Comparison of ENCODE assay signal across 8 cellular contexts in the genomic region with DNA sequence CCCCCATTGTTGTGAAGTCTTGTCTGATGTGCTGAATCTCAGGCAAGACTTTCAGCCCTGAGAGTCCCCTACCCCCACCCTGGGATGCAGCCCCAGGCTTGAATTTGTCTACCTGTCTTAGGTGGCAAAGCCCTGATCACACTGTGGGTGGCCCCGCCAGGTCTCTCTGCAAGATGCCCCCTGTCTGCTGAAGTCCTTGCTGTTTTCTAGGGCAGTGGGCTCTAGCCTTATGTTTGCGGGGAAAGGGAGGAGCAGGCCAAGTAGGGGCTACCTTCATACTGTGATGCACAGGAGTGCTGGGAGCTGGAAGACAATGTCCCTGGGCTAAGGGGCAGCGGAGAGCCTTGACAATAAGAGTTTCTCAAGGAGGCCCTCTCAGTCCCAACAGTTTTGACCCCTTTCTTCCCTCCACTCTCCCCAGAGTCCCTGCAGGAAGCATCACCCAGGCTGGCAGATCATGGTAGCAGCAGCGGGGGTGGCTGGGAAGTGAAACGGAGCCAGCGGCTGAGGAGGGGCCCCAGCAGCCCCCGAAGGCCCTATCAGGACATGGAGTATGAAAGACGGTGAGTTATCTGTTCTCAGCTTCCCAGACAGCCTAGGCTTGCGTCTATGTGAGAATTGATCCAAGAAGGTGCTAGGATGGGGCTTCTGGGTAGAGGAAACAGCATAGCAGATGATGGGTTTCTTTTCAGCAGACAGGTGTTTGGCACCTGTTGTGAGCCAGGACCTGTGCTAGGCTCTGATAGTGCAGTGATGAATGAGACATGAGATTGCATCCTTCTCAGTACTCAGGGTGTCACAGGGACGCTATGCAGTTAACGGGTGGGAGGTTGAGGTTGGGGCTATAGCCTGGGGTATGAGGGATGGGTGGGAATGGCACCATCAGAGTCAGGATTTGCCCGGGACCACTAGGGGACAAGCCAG. TPM values are rescaled to one million over a fixed set of nuclear protein-coding genes. Genes with fewer than 3 reads are reported as not detected.
A peak's percentile ranks its signal among the peaks of the same experiment; 100 is the strongest.
DNase-seq lines count a peak whose midpoint lies in the region; ATAC-seq and TF ChIP-seq lines count a peak whose summit lies in the region.

No MANE protein-coding gene starts in this region.

- CTCF ChIA-PET in activated CD8-positive, alpha-beta T cell treated with anti-CD3 and anti-CD28 coated beads for 36 hours (lab: Charles Lee): interaction anchor here (1.1 kb wide), 1 partner anchor 116 kb away, joined by 3 read pairs; no protein-coding TSS in a partner anchor
- CTCF ChIA-PET in HEK293T (lab: Yijun Ruan, JAX): no interaction called here

- H3K27me3 ChIP-seq in gastroesophageal sphincter: no peaks in the 10 kb centered on the region

- H3K36me3 ChIP-seq in gastroesophageal sphincter: peaks cover 0 to 4% of the 10 kb centered on the region in 2 donors

- no peaks in the 10 kb centered on the region for H3K9me3 ChIP-seq in gastroesophageal sphincter

- peaks cover 62% of the 10 kb centered on the region for H3K36me3 Mint-ChIP-seq in activated T-cell treated with anti-CD3 and anti-CD28 coated beads, Interleukin-2, amount 50 U/mL, for 24 hours (ENCODE audit: low read depth)
- H3K36me3 Mint-ChIP-seq in activated CD8-positive, alpha-beta T cell treated with anti-CD3 and anti-CD28 coated beads for 36 hours (ENCODE audit: low read depth): peaks cover 34% of the 10 kb centered on the region

- POLR2A ChIA-PET in activated CD8-positive, alpha-beta T cell treated with anti-CD3 and anti-CD28 coated beads for 36 hours (lab: Charles Lee): no interaction called here
- POLR2A ChIA-PET in HEK293T (lab: Yijun Ruan, JAX): no interaction called here

- no peak for DNase-seq in activated T-cell treated with anti-CD3 and anti-CD28 coated beads, Interleukin-2, amount 50 U/mL, for 24 hours
- DNase-seq in activated T-cell treated with anti-CD3 and anti-CD28 coated beads for 4 hours (no peak), substantia nigra (lab: John Stamatoyannopoulos, UW) (no peak), cortex of kidney (lab: John Stamatoyannopoulos, UW) (no peak), HEK293T (ENCODE audit: extremely low spot score) (no peak)
- DNase-seq in activated CD8-positive, alpha-beta T cell treated with anti-CD3 and anti-CD28 coated beads for 36 hours: no peak

- H3K9me3 Mint-ChIP-seq in activated T-cell treated with anti-CD3 and anti-CD28 coated beads, Interleukin-2, amount 50 U/mL, for 24 hours: no peaks in the 10 kb centered on the region
- H3K9me3 Mint-ChIP-seq in activated CD8-positive, alpha-beta T cell treated with anti-CD3 and anti-CD28 coated beads for 36 hours: no peaks in the 10 kb centered on the region

- no peak for TF ChIP-seq POLR2A in gastroesophageal sphincter (IDR thresholded peaks at IDR 0.05)

- H3K27me3 Mint-ChIP-seq in activated T-cell treated with anti-CD3 and anti-CD28 coated beads, Interleukin-2, amount 50 U/mL, for 24 hours: peaks cover 23% of the 10 kb centered on the region
- no peaks in the 10 kb centered on the region for H3K27me3 Mint-ChIP-seq in activated CD8-positive, alpha-beta T cell treated with anti-CD3 and anti-CD28 coated beads for 36 hours

- H3K4me1 ChIP-seq in gastroesophageal sphincter: peaks cover 0 to 33% (median 0%) of the 10 kb centered on the region in 3 donors

- intact Hi-C loops in activated CD8-positive, alpha-beta T cell treated with anti-CD3 and anti-CD28 coated beads for 36 hours (cut with micrococcal nuclease): no loop called here

- TF ChIP-seq CTCF in activated CD8-positive, alpha-beta T cell treated with anti-CD3 and anti-CD28 coated beads for 36 hours (IDR thresholded peaks at IDR 0.05): no peak
- no peak for TF ChIP-seq CTCF in gastroesophageal sphincter (IDR thresholded peaks at IDR 0.05)

- ATAC-seq in activated CD8-positive, alpha-beta T cell treated with anti-CD3 and anti-CD28 coated beads for 36 hours: no peak
- no peak for ATAC-seq in gastroesophageal sphincter
- no peak for ATAC-seq in HG02571 (IDR thresholded peaks at IDR 0.05; ENCODE audit: unreplicated experiment)

- peak overlapping the region; percentile 99 for H3K4me3 Mint-ChIP-seq in activated T-cell treated with anti-CD3 and anti-CD28 coated beads, Interleukin-2, amount 50 U/mL, for 24 hours
- peak overlapping the region; percentile 95 for H3K4me3 Mint-ChIP-seq in activated CD8-positive, alpha-beta T cell treated with anti-CD3 and anti-CD28 coated beads for 36 hours

- H3K4me1 Mint-ChIP-seq in activated T-cell treated with anti-CD3 and anti-CD28 coated beads, Interleukin-2, amount 50 U/mL, for 24 hours (ENCODE audit: low read depth): peaks cover 31% of the 10 kb centered on the region
- peaks cover 27% of the 10 kb centered on the region for H3K4me1 Mint-ChIP-seq in activated CD8-positive, alpha-beta T cell treated with anti-CD3 and anti-CD28 coated beads for 36 hours (ENCODE audit: low read depth)

- H3K4me3 ChIP-seq in gastroesophageal sphincter: peak overlapping the region in 1 of 2 donors; percentile 73

- TF ChIP-seq EP300 in gastroesophageal sphincter (IDR thresholded peaks at IDR 0.05): no peak

- peak overlapping the region; percentile 83 for H3K27ac Mint-ChIP-seq in activated T-cell treated with anti-CD3 and anti-CD28 coated beads, Interleukin-2, amount 50 U/mL, for 24 hours
- peak overlapping the region; percentile 69 for H3K27ac Mint-ChIP-seq in activated CD8-positive, alpha-beta T cell treated with anti-CD3 and anti-CD28 coated beads for 36 hours

- WGBS in gastroesophageal sphincter (ENCODE audit: low coverage in 1 of 2), 2 donors: 82% methylated on average over 2 of the region's 12 CpGs; no CpG with 5 or more reads in 1 of the 2 donors

- H3K27ac ChIP-seq in gastroesophageal sphincter (peak overlapping the region in 3 of 4 donors; percentile 90 to 95 (median 92)), substantia nigra (ENCODE audit: low read depth, low read length, poor library complexity, severe bottlenecking) (peak overlapping the region; percentile 95)

TF ChIP-seq in HEK293T, 16 proteins besides CTCF, POLR2A, EP300 and RAD21:
- no peak for TF ChIP-seq FOXK2 (IDR thresholded peaks at IDR 0.05)
- TF ChIP-seq NFRKB (IDR thresholded peaks at IDR 0.05): no peak
- TF ChIP-seq SP1 (IDR thresholded peaks at IDR 0.05): no peak
- TF ChIP-seq ARNT (IDR thresholded peaks at IDR 0.05): no peak
- no peak for TF ChIP-seq FOXM1 (IDR thresholded peaks at IDR 0.05; ENCODE audit: borderline replicate concordance)
- no peak for TF ChIP-seq HDGF (IDR thresholded peaks at IDR 0.05; ENCODE audit: borderline replicate concordance)
- no peak for TF ChIP-seq CTBP1 (IDR thresholded peaks at IDR 0.05; ENCODE audit: borderline replicate concordance)
- TF ChIP-seq TARDBP (IDR thresholded peaks at IDR 0.05): no peak
- no peak for TF ChIP-seq SUZ12 (IDR thresholded peaks at IDR 0.05)
- TF ChIP-seq ELF4 (IDR thresholded peaks at IDR 0.05): no peak
- no peak for TF ChIP-seq BHLHE40 (IDR thresholded peaks at IDR 0.05; ENCODE audit: borderline replicate concordance)

RNA-seq across cellular contexts. Expression of gene RBM10, which starts 2.2 kb away (rescaled TPM):
- 10 to 100 TPM; 66.4 to 66.7 TPM for total RNA-seq in activated CD8-positive, alpha-beta T cell treated with anti-CD3 and anti-CD28 coated beads for 36 hours
- total RNA-seq in gastroesophageal sphincter: 10 to 100 TPM; 25.2 to 33.1 (median 29.2) TPM

RNA-seq across cellular contexts. Expression of gene NDUFB11, which starts 2.7 kb away (rescaled TPM):
- total RNA-seq in activated CD8-positive, alpha-beta T cell treated with anti-CD3 and anti-CD28 coated beads for 36 hours: 10 to 100 TPM; 82.9 to 89.8 TPM
- total RNA-seq in gastroesophageal sphincter: 10 to 100 TPM; 43.3 to 66.8 (median 53.0) TPM

RNA-seq across cellular contexts. Expression of gene UBA1, which starts 46.4 kb away (rescaled TPM):
- 100 to 1,000 TPM; 243 to 246 TPM for total RNA-seq in activated CD8-positive, alpha-beta T cell treated with anti-CD3 and anti-CD28 coated beads for 36 hours
- total RNA-seq in gastroesophageal sphincter: 100 to 1,000 TPM; 108 to 211 (median 123) TPM
